1 cellular context compared by ENCODE assay signal in genomic region chr10:4016214-4016740, GRCh38.
TF ChIP-seq lines count a peak whose summit lies in the region.

No MANE protein-coding gene starts in this region.

TF ChIP-seq in K562, 482 proteins besides CTCF, POLR2A, EP300 and RAD21 (continued from another document):
- TF ChIP-seq ZNF449 (CRISPR knock-in tag; IDR thresholded peaks at IDR 0.05): no peak
- TF ChIP-seq, protein P1, sequence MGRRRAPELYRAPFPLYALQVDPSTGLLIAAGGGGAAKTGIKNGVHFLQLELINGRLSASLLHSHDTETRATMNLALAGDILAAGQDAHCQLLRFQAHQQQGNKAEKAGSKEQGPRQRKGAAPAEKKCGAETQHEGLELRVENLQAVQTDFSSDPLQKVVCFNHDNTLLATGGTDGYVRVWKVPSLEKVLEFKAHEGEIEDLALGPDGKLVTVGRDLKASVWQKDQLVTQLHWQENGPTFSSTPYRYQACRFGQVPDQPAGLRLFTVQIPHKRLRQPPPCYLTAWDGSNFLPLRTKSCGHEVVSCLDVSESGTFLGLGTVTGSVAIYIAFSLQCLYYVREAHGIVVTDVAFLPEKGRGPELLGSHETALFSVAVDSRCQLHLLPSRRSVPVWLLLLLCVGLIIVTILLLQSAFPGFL (CRISPR knock-in tag; IDR thresholded peaks at IDR 0.05): no peak
- TF ChIP-seq, protein P2, sequence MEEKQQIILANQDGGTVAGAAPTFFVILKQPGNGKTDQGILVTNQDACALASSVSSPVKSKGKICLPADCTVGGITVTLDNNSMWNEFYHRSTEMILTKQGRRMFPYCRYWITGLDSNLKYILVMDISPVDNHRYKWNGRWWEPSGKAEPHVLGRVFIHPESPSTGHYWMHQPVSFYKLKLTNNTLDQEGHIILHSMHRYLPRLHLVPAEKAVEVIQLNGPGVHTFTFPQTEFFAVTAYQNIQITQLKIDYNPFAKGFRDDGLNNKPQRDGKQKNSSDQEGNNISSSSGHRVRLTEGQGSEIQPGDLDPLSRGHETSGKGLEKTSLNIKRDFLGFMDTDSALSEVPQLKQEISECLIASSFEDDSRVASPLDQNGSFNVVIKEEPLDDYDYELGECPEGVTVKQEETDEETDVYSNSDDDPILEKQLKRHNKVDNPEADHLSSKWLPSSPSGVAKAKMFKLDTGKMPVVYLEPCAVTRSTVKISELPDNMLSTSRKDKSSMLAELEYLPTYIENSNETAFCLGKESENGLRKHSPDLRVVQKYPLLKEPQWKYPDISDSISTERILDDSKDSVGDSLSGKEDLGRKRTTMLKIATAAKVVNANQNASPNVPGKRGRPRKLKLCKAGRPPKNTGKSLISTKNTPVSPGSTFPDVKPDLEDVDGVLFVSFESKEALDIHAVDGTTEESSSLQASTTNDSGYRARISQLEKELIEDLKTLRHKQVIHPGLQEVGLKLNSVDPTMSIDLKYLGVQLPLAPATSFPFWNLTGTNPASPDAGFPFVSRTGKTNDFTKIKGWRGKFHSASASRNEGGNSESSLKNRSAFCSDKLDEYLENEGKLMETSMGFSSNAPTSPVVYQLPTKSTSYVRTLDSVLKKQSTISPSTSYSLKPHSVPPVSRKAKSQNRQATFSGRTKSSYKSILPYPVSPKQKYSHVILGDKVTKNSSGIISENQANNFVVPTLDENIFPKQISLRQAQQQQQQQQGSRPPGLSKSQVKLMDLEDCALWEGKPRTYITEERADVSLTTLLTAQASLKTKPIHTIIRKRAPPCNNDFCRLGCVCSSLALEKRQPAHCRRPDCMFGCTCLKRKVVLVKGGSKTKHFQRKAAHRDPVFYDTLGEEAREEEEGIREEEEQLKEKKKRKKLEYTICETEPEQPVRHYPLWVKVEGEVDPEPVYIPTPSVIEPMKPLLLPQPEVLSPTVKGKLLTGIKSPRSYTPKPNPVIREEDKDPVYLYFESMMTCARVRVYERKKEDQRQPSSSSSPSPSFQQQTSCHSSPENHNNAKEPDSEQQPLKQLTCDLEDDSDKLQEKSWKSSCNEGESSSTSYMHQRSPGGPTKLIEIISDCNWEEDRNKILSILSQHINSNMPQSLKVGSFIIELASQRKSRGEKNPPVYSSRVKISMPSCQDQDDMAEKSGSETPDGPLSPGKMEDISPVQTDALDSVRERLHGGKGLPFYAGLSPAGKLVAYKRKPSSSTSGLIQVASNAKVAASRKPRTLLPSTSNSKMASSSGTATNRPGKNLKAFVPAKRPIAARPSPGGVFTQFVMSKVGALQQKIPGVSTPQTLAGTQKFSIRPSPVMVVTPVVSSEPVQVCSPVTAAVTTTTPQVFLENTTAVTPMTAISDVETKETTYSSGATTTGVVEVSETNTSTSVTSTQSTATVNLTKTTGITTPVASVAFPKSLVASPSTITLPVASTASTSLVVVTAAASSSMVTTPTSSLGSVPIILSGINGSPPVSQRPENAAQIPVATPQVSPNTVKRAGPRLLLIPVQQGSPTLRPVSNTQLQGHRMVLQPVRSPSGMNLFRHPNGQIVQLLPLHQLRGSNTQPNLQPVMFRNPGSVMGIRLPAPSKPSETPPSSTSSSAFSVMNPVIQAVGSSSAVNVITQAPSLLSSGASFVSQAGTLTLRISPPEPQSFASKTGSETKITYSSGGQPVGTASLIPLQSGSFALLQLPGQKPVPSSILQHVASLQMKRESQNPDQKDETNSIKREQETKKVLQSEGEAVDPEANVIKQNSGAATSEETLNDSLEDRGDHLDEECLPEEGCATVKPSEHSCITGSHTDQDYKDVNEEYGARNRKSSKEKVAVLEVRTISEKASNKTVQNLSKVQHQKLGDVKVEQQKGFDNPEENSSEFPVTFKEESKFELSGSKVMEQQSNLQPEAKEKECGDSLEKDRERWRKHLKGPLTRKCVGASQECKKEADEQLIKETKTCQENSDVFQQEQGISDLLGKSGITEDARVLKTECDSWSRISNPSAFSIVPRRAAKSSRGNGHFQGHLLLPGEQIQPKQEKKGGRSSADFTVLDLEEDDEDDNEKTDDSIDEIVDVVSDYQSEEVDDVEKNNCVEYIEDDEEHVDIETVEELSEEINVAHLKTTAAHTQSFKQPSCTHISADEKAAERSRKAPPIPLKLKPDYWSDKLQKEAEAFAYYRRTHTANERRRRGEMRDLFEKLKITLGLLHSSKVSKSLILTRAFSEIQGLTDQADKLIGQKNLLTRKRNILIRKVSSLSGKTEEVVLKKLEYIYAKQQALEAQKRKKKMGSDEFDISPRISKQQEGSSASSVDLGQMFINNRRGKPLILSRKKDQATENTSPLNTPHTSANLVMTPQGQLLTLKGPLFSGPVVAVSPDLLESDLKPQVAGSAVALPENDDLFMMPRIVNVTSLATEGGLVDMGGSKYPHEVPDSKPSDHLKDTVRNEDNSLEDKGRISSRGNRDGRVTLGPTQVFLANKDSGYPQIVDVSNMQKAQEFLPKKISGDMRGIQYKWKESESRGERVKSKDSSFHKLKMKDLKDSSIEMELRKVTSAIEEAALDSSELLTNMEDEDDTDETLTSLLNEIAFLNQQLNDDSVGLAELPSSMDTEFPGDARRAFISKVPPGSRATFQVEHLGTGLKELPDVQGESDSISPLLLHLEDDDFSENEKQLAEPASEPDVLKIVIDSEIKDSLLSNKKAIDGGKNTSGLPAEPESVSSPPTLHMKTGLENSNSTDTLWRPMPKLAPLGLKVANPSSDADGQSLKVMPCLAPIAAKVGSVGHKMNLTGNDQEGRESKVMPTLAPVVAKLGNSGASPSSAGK (IDR thresholded peaks at IDR 0.05): peak; percentile 75
- TF ChIP-seq BRD4 (IDR thresholded peaks at IDR 0.05): no peak
- TF ChIP-seq SMAD4 (CRISPR knock-in tag; conservative IDR thresholded peaks at IDR 0.05): peak; percentile 78; the same call in 1 of the 2 replicates
- TF ChIP-seq ZNF12 (CRISPR knock-in tag; IDR thresholded peaks at IDR 0.05): peak; percentile 95
- TF ChIP-seq MED1 (CRISPR knock-in tag; IDR thresholded peaks at IDR 0.05; ENCODE audit: borderline replicate concordance): no peak
- TF ChIP-seq TRIM24 (IDR thresholded peaks at IDR 0.05): peak; percentile 86 to 89
- TF ChIP-seq TCF3 (CRISPR knock-in tag; IDR thresholded peaks at IDR 0.05): peak; percentile 79
- peak; percentile 84 for TF ChIP-seq CBFA2T2 (conservative IDR thresholded peaks at IDR 0.05)
- peak in 1 of 2 experiments; percentile 34 for TF ChIP-seq E2F6 (IDR thresholded peaks at IDR 0.05; ENCODE audit: borderline replicate concordance in 1 of 2, extremely low read depth in 1 of 2, insufficient read depth in 1 of 2, insufficient read length in 1 of 2, low read depth in 1 of 2, low read length in 1 of 2, poor library complexity in 1 of 2, severe bottlenecking in 1 of 2)
- peak; percentile 72 for TF ChIP-seq NCOR1 (IDR thresholded peaks at IDR 0.05)
- TF ChIP-seq GATA2 (CRISPR knock-in tag; IDR thresholded peaks at IDR 0.05): peak; percentile 34; the same call in 1 of the 2 replicates
- TF ChIP-seq ETV5 (CRISPR knock-in tag; IDR thresholded peaks at IDR 0.05; ENCODE audit: low read depth): 0 out of 2 replicates have a peak, but pooled peaks have one; percentile 29
- TF ChIP-seq CBFA2T3 (IDR thresholded peaks at IDR 0.05): peak; percentile 90
- TF ChIP-seq TAL1 (IDR thresholded peaks at IDR 0.05): peak; percentile 74; the same call in 1 of the 2 replicates
- peak; percentile 54; the same call in 1 of the 2 replicates for TF ChIP-seq L3MBTL2 (IDR thresholded peaks at IDR 0.05)
- TF ChIP-seq, protein P3, sequence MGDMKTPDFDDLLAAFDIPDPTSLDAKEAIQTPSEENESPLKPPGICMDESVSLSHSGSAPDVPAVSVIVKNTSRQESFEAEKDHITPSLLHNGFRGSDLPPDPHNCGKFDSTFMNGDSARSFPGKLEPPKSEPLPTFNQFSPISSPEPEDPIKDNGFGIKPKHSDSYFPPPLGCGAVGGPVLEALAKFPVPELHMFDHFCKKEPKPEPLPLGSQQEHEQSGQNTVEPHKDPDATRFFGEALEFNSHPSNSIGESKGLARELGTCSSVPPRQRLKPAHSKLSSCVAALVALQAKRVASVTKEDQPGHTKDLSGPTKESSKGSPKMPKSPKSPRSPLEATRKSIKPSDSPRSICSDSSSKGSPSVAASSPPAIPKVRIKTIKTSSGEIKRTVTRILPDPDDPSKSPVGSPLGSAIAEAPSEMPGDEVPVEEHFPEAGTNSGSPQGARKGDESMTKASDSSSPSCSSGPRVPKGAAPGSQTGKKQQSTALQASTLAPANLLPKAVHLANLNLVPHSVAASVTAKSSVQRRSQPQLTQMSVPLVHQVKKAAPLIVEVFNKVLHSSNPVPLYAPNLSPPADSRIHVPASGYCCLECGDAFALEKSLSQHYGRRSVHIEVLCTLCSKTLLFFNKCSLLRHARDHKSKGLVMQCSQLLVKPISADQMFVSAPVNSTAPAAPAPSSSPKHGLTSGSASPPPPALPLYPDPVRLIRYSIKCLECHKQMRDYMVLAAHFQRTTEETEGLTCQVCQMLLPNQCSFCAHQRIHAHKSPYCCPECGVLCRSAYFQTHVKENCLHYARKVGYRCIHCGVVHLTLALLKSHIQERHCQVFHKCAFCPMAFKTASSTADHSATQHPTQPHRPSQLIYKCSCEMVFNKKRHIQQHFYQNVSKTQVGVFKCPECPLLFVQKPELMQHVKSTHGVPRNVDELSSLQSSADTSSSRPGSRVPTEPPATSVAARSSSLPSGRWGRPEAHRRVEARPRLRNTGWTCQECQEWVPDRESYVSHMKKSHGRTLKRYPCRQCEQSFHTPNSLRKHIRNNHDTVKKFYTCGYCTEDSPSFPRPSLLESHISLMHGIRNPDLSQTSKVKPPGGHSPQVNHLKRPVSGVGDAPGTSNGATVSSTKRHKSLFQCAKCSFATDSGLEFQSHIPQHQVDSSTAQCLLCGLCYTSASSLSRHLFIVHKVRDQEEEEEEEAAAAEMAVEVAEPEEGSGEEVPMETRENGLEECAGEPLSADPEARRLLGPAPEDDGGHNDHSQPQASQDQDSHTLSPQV (IDR thresholded peaks at IDR 0.05): 0 out of 2 replicates have a peak, but pooled peaks have one; percentile 27
- no peak for TF ChIP-seq ZNF175 (CRISPR knock-in tag; IDR thresholded peaks at IDR 0.05; ENCODE audit: low read depth)
- TF ChIP-seq, protein P4, sequence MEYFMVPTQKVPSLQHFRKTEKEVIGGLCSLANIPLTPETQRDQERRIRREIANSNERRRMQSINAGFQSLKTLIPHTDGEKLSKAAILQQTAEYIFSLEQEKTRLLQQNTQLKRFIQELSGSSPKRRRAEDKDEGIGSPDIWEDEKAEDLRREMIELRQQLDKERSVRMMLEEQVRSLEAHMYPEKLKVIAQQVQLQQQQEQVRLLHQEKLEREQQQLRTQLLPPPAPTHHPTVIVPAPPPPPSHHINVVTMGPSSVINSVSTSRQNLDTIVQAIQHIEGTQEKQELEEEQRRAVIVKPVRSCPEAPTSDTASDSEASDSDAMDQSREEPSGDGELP (CRISPR knock-in tag; IDR thresholded peaks at IDR 0.05; ENCODE audit: borderline replicate concordance): peak; percentile 58; the same call in 1 of the 2 replicates
- peak; percentile 18; the same call in 1 of the 2 replicates for TF ChIP-seq STAT5A (IDR thresholded peaks at IDR 0.05; ENCODE audit: borderline replicate concordance, low read length)
- peak; percentile 34; the same call in 1 of the 2 replicates for TF ChIP-seq FOXM1 (IDR thresholded peaks at IDR 0.05; ENCODE audit: low read depth)
- no peak for TF ChIP-seq FOXM1 (CRISPR knock-in tag; IDR thresholded peaks at IDR 0.05; ENCODE audit: low read depth)
- TF ChIP-seq MTA2 (IDR thresholded peaks at IDR 0.05; ENCODE audit: low read depth): no peak
